In the genomic region with DNA sequence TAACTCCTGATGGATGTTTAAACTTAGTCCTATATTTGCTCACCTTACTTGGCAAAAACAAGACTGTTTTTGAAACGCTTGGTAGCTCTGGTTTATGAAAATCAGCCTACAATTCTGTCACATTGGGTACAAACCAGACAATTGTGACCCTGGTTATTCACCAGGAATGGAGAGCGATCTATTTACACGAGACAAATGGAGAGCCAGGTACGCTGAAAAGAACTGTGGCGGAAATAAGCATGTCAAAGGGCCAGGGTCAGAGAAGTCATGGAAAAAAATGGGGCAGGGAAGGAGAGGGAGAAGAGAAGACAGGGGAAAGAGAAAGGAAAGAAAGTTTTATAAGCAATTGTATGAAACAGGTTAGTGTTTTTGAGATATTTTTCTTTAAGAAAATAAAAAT, we compare ENCODE assay signal across 1 cellular context.
TF ChIP-seq lines count a peak whose summit lies in the region.

No MANE protein-coding gene starts in this region.

TF ChIP-seq in GM23338, 12 proteins besides CTCF, POLR2A, EP300 and RAD21 (continued from another document):
- TF ChIP-seq, protein P1, sequence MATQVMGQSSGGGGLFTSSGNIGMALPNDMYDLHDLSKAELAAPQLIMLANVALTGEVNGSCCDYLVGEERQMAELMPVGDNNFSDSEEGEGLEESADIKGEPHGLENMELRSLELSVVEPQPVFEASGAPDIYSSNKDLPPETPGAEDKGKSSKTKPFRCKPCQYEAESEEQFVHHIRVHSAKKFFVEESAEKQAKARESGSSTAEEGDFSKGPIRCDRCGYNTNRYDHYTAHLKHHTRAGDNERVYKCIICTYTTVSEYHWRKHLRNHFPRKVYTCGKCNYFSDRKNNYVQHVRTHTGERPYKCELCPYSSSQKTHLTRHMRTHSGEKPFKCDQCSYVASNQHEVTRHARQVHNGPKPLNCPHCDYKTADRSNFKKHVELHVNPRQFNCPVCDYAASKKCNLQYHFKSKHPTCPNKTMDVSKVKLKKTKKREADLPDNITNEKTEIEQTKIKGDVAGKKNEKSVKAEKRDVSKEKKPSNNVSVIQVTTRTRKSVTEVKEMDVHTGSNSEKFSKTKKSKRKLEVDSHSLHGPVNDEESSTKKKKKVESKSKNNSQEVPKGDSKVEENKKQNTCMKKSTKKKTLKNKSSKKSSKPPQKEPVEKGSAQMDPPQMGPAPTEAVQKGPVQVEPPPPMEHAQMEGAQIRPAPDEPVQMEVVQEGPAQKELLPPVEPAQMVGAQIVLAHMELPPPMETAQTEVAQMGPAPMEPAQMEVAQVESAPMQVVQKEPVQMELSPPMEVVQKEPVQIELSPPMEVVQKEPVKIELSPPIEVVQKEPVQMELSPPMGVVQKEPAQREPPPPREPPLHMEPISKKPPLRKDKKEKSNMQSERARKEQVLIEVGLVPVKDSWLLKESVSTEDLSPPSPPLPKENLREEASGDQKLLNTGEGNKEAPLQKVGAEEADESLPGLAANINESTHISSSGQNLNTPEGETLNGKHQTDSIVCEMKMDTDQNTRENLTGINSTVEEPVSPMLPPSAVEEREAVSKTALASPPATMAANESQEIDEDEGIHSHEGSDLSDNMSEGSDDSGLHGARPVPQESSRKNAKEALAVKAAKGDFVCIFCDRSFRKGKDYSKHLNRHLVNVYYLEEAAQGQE (IDR thresholded peaks at IDR 0.05; ENCODE audit: unreplicated experiment), result no peak
- TF ChIP-seq STAT1 (IDR thresholded peaks at IDR 0.05; ENCODE audit: unreplicated experiment) (no peak), EZH2 (IDR thresholded peaks at IDR 0.05; ENCODE audit: low read depth, unreplicated experiment) (no peak), JUNB (IDR thresholded peaks at IDR 0.05; ENCODE audit: unreplicated experiment) (no peak), EZH2phosphoT487 (IDR thresholded peaks at IDR 0.05; ENCODE audit: unreplicated experiment) (no peak), CREB1 (CRISPR knock-in tag; IDR thresholded peaks at IDR 0.05; ENCODE audit: low read depth) (no peak)
